In genomic region chr12:65825573-65826512, GRCh38 we compare ENCODE assay signal across 8 cellular contexts. TPM values are rescaled to one million over a fixed set of nuclear protein-coding genes. Genes with fewer than 3 reads are reported as not detected.
A peak's percentile ranks its signal among the peaks of the same experiment; 100 is the strongest.
DNase-seq lines count a peak whose midpoint lies in the region; ATAC-seq and TF ChIP-seq lines count a peak whose summit lies in the region.

No MANE protein-coding gene starts in this region.

- peak overlapping the region in 3 of 4 donors; percentile 38 to 43 (median 43) for H3K27ac ChIP-seq in esophagus squamous epithelium

- WGBS in esophagus squamous epithelium, 2 donors, result 0% methylated on average over 5 to 7 of the region's 85 CpGs

- H3K27me3 ChIP-seq in esophagus squamous epithelium, result peaks cover 0 to 79% (median 13%) of the 10 kb centered on the region in 4 donors

- H3K4me1 Mint-ChIP-seq in activated CD4-positive, alpha-beta T cell treated with anti-CD3 and anti-CD28 coated beads, Interleukin-2, amount 10 ng/mL, durations not matched to agents 24 days and 14 days, result peaks cover 7% of the 10 kb centered on the region
- H3K4me1 Mint-ChIP-seq in naive thymus-derived CD8-positive, alpha-beta T cell, result peaks cover 12 to 33% (median 23%) of the 10 kb centered on the region in 4 donors

- H3K4me3 ChIP-seq in esophagus squamous epithelium, result peak overlapping the region; percentile 49 to 80 (median 61)

- H3K27me3 Mint-ChIP-seq in activated CD4-positive, alpha-beta T cell treated with anti-CD3 and anti-CD28 coated beads, Interleukin-2, amount 10 ng/mL, durations not matched to agents 24 days and 14 days, result peaks cover 72% of the 10 kb centered on the region
- peaks cover 26 to 84% (median 52%) of the 10 kb centered on the region in 5 donors for H3K27me3 Mint-ChIP-seq in naive thymus-derived CD8-positive, alpha-beta T cell

- H3K36me3 ChIP-seq in esophagus squamous epithelium, result no peaks in the 10 kb centered on the region

- POLR2A ChIA-PET in naive thymus-derived CD8-positive, alpha-beta T cell (lab: Charles Lee), result no interaction called here

- ATAC-seq in naive thymus-derived CD8-positive, alpha-beta T cell, result no peak
- no peak for ATAC-seq in GM18517 (IDR thresholded peaks at IDR 0.05; ENCODE audit: unreplicated experiment)

- H3K36me3 Mint-ChIP-seq in activated CD4-positive, alpha-beta T cell treated with anti-CD3 and anti-CD28 coated beads, Interleukin-2, amount 10 ng/mL, durations not matched to agents 24 days and 14 days (ENCODE audit: low read depth), result peaks cover 7% of the 10 kb centered on the region
- H3K36me3 Mint-ChIP-seq in naive thymus-derived CD8-positive, alpha-beta T cell, result peaks cover 0 to 6% (median 4%) of the 10 kb centered on the region in 3 donors

- intact Hi-C loops in activated CD4-positive, alpha-beta T cell treated with anti-CD3 and anti-CD28 coated beads, Interleukin-2, amount 10 ng/mL, durations not matched to agents 24 days and 14 days (cut with micrococcal nuclease), result loop anchor here (5.0 kb wide), 2 partner anchors 84 to 269 kb away; no protein-coding TSS in a partner anchor
- intact Hi-C loops in esophagus squamous epithelium (cut with DNase I), result no loop called here

- no peaks in the 10 kb centered on the region for H3K9me3 ChIP-seq in esophagus squamous epithelium

- H3K9me3 Mint-ChIP-seq in activated CD4-positive, alpha-beta T cell treated with anti-CD3 and anti-CD28 coated beads, Interleukin-2, amount 10 ng/mL, durations not matched to agents 24 days and 14 days, result peaks cover 7% of the 10 kb centered on the region
- H3K9me3 Mint-ChIP-seq in naive thymus-derived CD8-positive, alpha-beta T cell, result peaks cover 0 to 5% (median 0%) of the 10 kb centered on the region in 9 donors

- TF ChIP-seq CTCF in esophagus squamous epithelium (IDR thresholded peaks at IDR 0.05), result no peak

- H3K4me3 Mint-ChIP-seq in activated CD4-positive, alpha-beta T cell treated with anti-CD3 and anti-CD28 coated beads, Interleukin-2, amount 10 ng/mL, durations not matched to agents 24 days and 14 days, result peak overlapping the region; percentile 26
- peak overlapping the region; percentile 38 to 76 (median 64) for H3K4me3 Mint-ChIP-seq in naive thymus-derived CD8-positive, alpha-beta T cell

- TF ChIP-seq POLR2A in esophagus squamous epithelium (IDR thresholded peaks at IDR 0.05), result no peak

- H3K4me1 ChIP-seq in esophagus squamous epithelium, result peaks cover 13 to 43% (median 17%) of the 10 kb centered on the region in 3 donors

- H3K27ac Mint-ChIP-seq in activated CD4-positive, alpha-beta T cell treated with anti-CD3 and anti-CD28 coated beads, Interleukin-2, amount 10 ng/mL, durations not matched to agents 24 days and 14 days, result no peak overlapping the region
- H3K27ac Mint-ChIP-seq in naive thymus-derived CD8-positive, alpha-beta T cell, result no peak overlapping the region

- peak; percentile 61 for DNase-seq in activated CD4-positive, alpha-beta T cell treated with anti-CD3 and anti-CD28 coated beads, Interleukin-2, amount 10 ng/mL, durations not matched to agents 24 days and 14 days
- DNase-seq in activated CD4-positive, alpha-beta T cell treated with anti-CD3 and anti-CD28 coated beads for 4 hours, result no peak
- peak; percentile 27 for DNase-seq in RPMI7951 (ENCODE audit: low read depth)
- DNase-seq in esophagus squamous epithelium (lab: John Stamatoyannopoulos, UW), result no peak
- peak in 1 of 10 donors; percentile 60 for DNase-seq in naive thymus-derived CD8-positive, alpha-beta T cell
- no peak for DNase-seq in NOMO-1 treated with DMSO at 0.1 percent for 48 hours (lab: John Stamatoyannopoulos, UW; ENCODE audit: unreplicated experiment)
- no peak for DNase-seq in NCI-H446 (lab: John Stamatoyannopoulos, UW)

RNA-seq across cellular contexts. Expression of gene HMGA2, which starts 1.6 kb away (rescaled TPM):
- total RNA-seq in activated CD4-positive, alpha-beta T cell treated with anti-CD3 and anti-CD28 coated beads, Interleukin-2, amount 10 ng/mL, durations not matched to agents 24 days and 14 days, result 0.38 and 0.49 TPM in 2 replicates
- total RNA-seq in RPMI7951 (2014; rRNA removed; shearing (Covaris generic)), result 17.3 and 20.1 TPM in 2 replicates
- 1 to 10 TPM in 1 of 4 donors, under 1 TPM in 3; 0.08 to 5.6 (median 0.43) TPM for total RNA-seq in esophagus squamous epithelium
- total RNA-seq in naive thymus-derived CD8-positive, alpha-beta T cell, result not detected
- not detected for polyA plus RNA-seq in naive thymus-derived CD8-positive, alpha-beta T cell

Comparison
In these comparisons a context has a peak if more than half of its experiments do, and no peak if none do; other contexts are left out.
1. DNase-seq: peak in activated CD4-positive, alpha-beta T cell treated with anti-CD3 and anti-CD28 coated beads, Interleukin-2, amount 10 ng/mL, durations not matched to agents 24 days and 14 days (single experiment) and RPMI7951 (single experiment); none in activated CD4-positive, alpha-beta T cell treated with anti-CD3 and anti-CD28 coated beads for 4 hours (0 of 2), esophagus squamous epithelium (single experiment), NOMO-1 treated with DMSO at 0.1 percent for 48 hours (single experiment) and NCI-H446 (0 of 2).